Comparison of ENCODE assay signal across 10 cellular contexts in genomic region chr5:126508962-126509279, GRCh38.
DNase-seq lines count a peak whose midpoint lies in the region; ATAC-seq, FAIRE-seq and TF ChIP-seq lines count a peak whose summit lies in the region.
"Had no signal": no experiment of that assay in that cellular context is flagged by ENCODE, and none has a peak within 500 bp of the region (broad histone marks: within the 10 kb centered on the region; RNA-seq: fewer than 3 reads in every experiment).

No MANE protein-coding gene starts in this region.

- no peak overlapping the region for H3K56ac ChIP-seq in H9 (ENCODE audit: insufficient read length, low read depth, low read length)

- H3K4me1 ChIP-seq in A549: no peaks in the 10 kb centered on the region
- H3K4me1 ChIP-seq in HepG2 (ENCODE audit: insufficient read depth, low read length): peaks cover 9% of the 10 kb centered on the region; the same call in 1 of the 2 replicates
- H3K4me1 ChIP-seq in H9 (ENCODE audit: insufficient read depth, low read length): no peaks in the 10 kb centered on the region

- H3K4ac ChIP-seq in H9 (ENCODE audit: low read depth, low read length): no peak overlapping the region

- DNase-seq in A549 (ENCODE audit: low read depth in 1 of 2, low spot score in 1 of 2): no peak
- DNase-seq in Jurkat, Clone E6-1 (ENCODE audit: low read depth, low spot score): peak; percentile 18
- peak; percentile 79 for DNase-seq in astrocyte of the cerebellum (ENCODE audit: low read depth)
- DNase-seq in HepG2 (ENCODE audit: low spot score): no peak
- DNase-seq in AG08395 (ENCODE audit: low spot score): no peak
- no peak for DNase-seq in glomerular visceral epithelial cell (ENCODE audit: extremely low spot score)
- no peak for DNase-seq in H9

- no peak overlapping the region for H2BK20ac ChIP-seq in H9 (ENCODE audit: low read depth, low read length, poor library complexity, severe bottlenecking)

- TF ChIP-seq RAD21 in A549 (conservative IDR thresholded peaks at IDR 0.05 in 1 of 2, IDR thresholded peaks at IDR 0.05 in 1 of 2) (no peak), HepG2 (CRISPR knock-in tag; IDR thresholded peaks at IDR 0.05) (no peak)

- no peak overlapping the region; a peak in 1 of 6 replicates for H3K27ac ChIP-seq in A549
- no peak overlapping the region for H3K27ac ChIP-seq in HepG2 (ENCODE audit: extremely low read length, insufficient read depth, low read length)
- H3K27ac ChIP-seq in H9 (ENCODE audit: insufficient read length, low read depth, low read length): no peak overlapping the region
- H3K27ac ChIP-seq: SJSA1 had no signal

- TF ChIP-seq EP300 in A549 (IDR thresholded peaks at IDR 0.05) (no peak), HepG2 (IDR thresholded peaks at IDR 0.05; ENCODE audit: low read depth in 2 of 2, low read length in 2 of 2) (no peak), HepG2 (CRISPR knock-in tag; IDR thresholded peaks at IDR 0.05; ENCODE audit: borderline replicate concordance) (no peak)

- peaks cover 3 to 7% of the 10 kb centered on the region in 2 experiments; a peak in 2 of 4 replicates for H3K4me1 Mint-ChIP-seq in H9

- H3K36me3 Mint-ChIP-seq in H9 (ENCODE audit: insufficient read depth in 1 of 3, low read depth in 3 of 3): no peaks in the 10 kb centered on the region

- no peak overlapping the region for H3T11ph ChIP-seq in H9 (ENCODE audit: low read length)

- H3K36me3 ChIP-seq in HepG2 (replicated peaks in 1 of 2; ENCODE audit: control insufficient read depth in 1 of 2, insufficient read depth in 2 of 2, low read length in 2 of 2): no peaks in the 10 kb centered on the region
- H3K36me3 ChIP-seq: SJSA1 had no signal

- no peak overlapping the region for H3K4me3 Mint-ChIP-seq in H9
- H3K4me3 Mint-ChIP-seq: dendritic cell treated with granulocyte-macrophage colony-stimulating factor and Interleukin-4, amounts not matched to agents 40 ng/mL and 50 ng/mL, for 4 days had no signal

- no peak for TF ChIP-seq CTCF in A549 (IDR thresholded peaks at IDR 0.05)
- TF ChIP-seq CTCF in astrocyte of the cerebellum (IDR thresholded peaks at IDR 0.05; ENCODE audit: low read depth, low read length, missing control alignments): no peak
- no peak for TF ChIP-seq CTCF in HepG2 (CRISPR knock-in tag; IDR thresholded peaks at IDR 0.05)
- no peak for TF ChIP-seq CTCF in H9 (conservative IDR thresholded peaks at IDR 0.05)

- H2BK15ac ChIP-seq in H9 (ENCODE audit: low read depth, low read length): no peak overlapping the region

- no peak overlapping the region for H3K18ac ChIP-seq in H9 (ENCODE audit: insufficient read length, low read depth, low read length)

- TF ChIP-seq POLR2A in A549 (IDR thresholded peaks at IDR 0.05; ENCODE audit: low read length) (no peak), HepG2 (IDR thresholded peaks at IDR 0.05; ENCODE audit: insufficient read depth in 1 of 2, low read depth in 2 of 2, low read length in 2 of 2) (no peak)

- H2BK5ac ChIP-seq in H9 (ENCODE audit: insufficient read length, low read length): no peak overlapping the region

- no peak overlapping the region for H3K27ac Mint-ChIP-seq in H9
- H3K27ac Mint-ChIP-seq: dendritic cell treated with granulocyte-macrophage colony-stimulating factor and Interleukin-4, amounts not matched to agents 40 ng/mL and 50 ng/mL, for 4 days had no signal

- H3K27me3 ChIP-seq in HepG2 (ENCODE audit: control insufficient read depth in 1 of 2, insufficient read depth in 2 of 2, low read length in 2 of 2): no peaks in the 10 kb centered on the region
- H3K27me3 ChIP-seq in H9 (ENCODE audit: insufficient read depth, low read length): no peaks in the 10 kb centered on the region
- H3K27me3 ChIP-seq: SJSA1 had no signal

- H2BK120ac ChIP-seq in H9 (ENCODE audit: low read depth, low read length, poor library complexity, severe bottlenecking): no peak overlapping the region

- intact Hi-C loops in HepG2 (cut with micrococcal nuclease; ENCODE audit: unreplicated experiment): no loop called here

- H3K9me3 Mint-ChIP-seq in H9: no peaks in the 10 kb centered on the region
- H3K9me3 Mint-ChIP-seq: dendritic cell treated with granulocyte-macrophage colony-stimulating factor and Interleukin-4, amounts not matched to agents 40 ng/mL and 50 ng/mL, for 4 days had no signal

- H3K23me2 ChIP-seq in H9 (ENCODE audit: insufficient read length, low read depth, low read length, poor library complexity, severe bottlenecking): no peaks in the 10 kb centered on the region

- no peak overlapping the region for H2AK5ac ChIP-seq in H9 (ENCODE audit: insufficient read length, low read length)

- BruUV-seq in HepG2 (replicated peaks; lab: Mats Ljungman, UMichigan): no TSS peak

- H4K5ac ChIP-seq in H9 (ENCODE audit: insufficient read length, low read depth, low read length): no peak overlapping the region

- H3K27me3 Mint-ChIP-seq in H9 (ENCODE audit: low read depth): no peaks in the 10 kb centered on the region; the same call in 1 of the 2 replicates
- H3K27me3 Mint-ChIP-seq: dendritic cell treated with granulocyte-macrophage colony-stimulating factor and Interleukin-4, amounts not matched to agents 40 ng/mL and 50 ng/mL, for 4 days had no signal

- no peak overlapping the region for H3K23ac ChIP-seq in H9 (ENCODE audit: insufficient read length, low read depth, low read length)

- no peaks in the 10 kb centered on the region for H3K79me1 ChIP-seq in H9 (ENCODE audit: insufficient read depth, low read depth, low read length, poor library complexity, severe bottlenecking)

- no peak overlapping the region for H3K4me3 ChIP-seq in A549
- H3K4me3 ChIP-seq in Jurkat, Clone E6-1 (ENCODE audit: low read length): no peak overlapping the region
- no peak overlapping the region for H3K4me3 ChIP-seq in astrocyte of the cerebellum (ENCODE audit: low read depth, low read length)
- H3K4me3 ChIP-seq in HepG2 (replicated peaks in 1 of 3; ENCODE audit: insufficient read depth in 1 of 3, low read depth in 2 of 3, low read length in 3 of 3): no peak overlapping the region
- H3K4me3 ChIP-seq: SJSA1 had no signal

- no peak overlapping the region for H4K91ac ChIP-seq in H9 (ENCODE audit: insufficient read length, low read depth, low read length)

- no peak overlapping the region for H3K14ac ChIP-seq in H9 (ENCODE audit: insufficient read depth, low read length)

- H3K79me2 ChIP-seq in HepG2 (ENCODE audit: insufficient read depth, low read length) (no peaks in the 10 kb centered on the region), H9 (ENCODE audit: insufficient read depth, low read length) (no peaks in the 10 kb centered on the region)

- no peaks in the 10 kb centered on the region for H4K20me1 ChIP-seq in HepG2 (ENCODE audit: insufficient read depth, low read length)
- H4K20me1 ChIP-seq in H9 (ENCODE audit: control insufficient read depth, insufficient read depth, insufficient read length): no peaks in the 10 kb centered on the region

- in situ Hi-C loops in astrocyte of the cerebellum (cut with HindIII; ENCODE audit: low sequenced_read_pairs): no loop called here
- in situ Hi-C loops in HepG2 (cut with HindIII; ENCODE audit: extremely low pct_ligation_motif_present, low pct_unique_long_range_greater_than_20kb): no loop called here

- H2BK12ac ChIP-seq in H9 (ENCODE audit: insufficient read length, low read depth, low read length): no peak overlapping the region

- ATAC-seq in A549 (no peak), HepG2 (no peak), HG03045 (IDR thresholded peaks at IDR 0.05; ENCODE audit: unreplicated experiment) (no peak)

- CTCF ChIA-PET in A549 (lab: Yijun Ruan, JAX) (interaction anchor here (1.2 kb wide), 1 partner anchor 19 kb away, joined by 4 read pairs; no protein-coding TSS in a partner anchor), HepG2 (lab: Yijun Ruan, JAX; ENCODE audit: low intra/inter-chr PET ratio, low total read pairs) (no interaction called here)

- H3K9me3 ChIP-seq in A549: no peaks in the 10 kb centered on the region; the same call in 2 of the 3 replicates
- no peaks in the 10 kb centered on the region for H3K9me3 ChIP-seq in HepG2 (ENCODE audit: low read length)
- H3K9me3 ChIP-seq in H9 (ENCODE audit: control insufficient read depth, low read depth, low read length): no peaks in the 10 kb centered on the region
- H3K9me3 ChIP-seq: SJSA1 had no signal

- no peak overlapping the region for H2AFZ ChIP-seq in HepG2 (ENCODE audit: low read length)
- no peak overlapping the region for H2AFZ ChIP-seq in H9 (ENCODE audit: low read length)

- FAIRE-seq in A549 (lab: Jason Lieb, UNC) (no peak), HepG2 (lab: Jason Lieb, UNC) (no peak)

- no peak overlapping the region for H4K8ac ChIP-seq in H9 (replicated peaks; ENCODE audit: insufficient read length, low read depth, low read length)

- POLR2A ChIA-PET in A549 (lab: Yijun Ruan, JAX) (no interaction called here), HepG2 (lab: Yijun Ruan, JAX) (no interaction called here)

- H3K9ac ChIP-seq in HepG2 (ENCODE audit: insufficient read depth, low read depth, low read length) (no peak overlapping the region), H9 (ENCODE audit: extremely low read depth, insufficient read length, low read length) (no peak overlapping the region)

- peak overlapping the region; percentile 20; the same call in 1 of the 3 replicates for H3K4me2 ChIP-seq in A549
- H3K4me2 ChIP-seq in HepG2 (ENCODE audit: low read depth, low read length): peak overlapping the region; percentile 41; the same call in 1 of the 2 replicates
- H3K4me2 ChIP-seq in H9 (ENCODE audit: insufficient read depth, insufficient read length, low read length): no peak overlapping the region

TF ChIP-seq in A549, 52 proteins besides CTCF, POLR2A, EP300 and RAD21 (continues in another document):
- TF ChIP-seq ZNF302 (CRISPR knock-in tag; IDR thresholded peaks at IDR 0.05) (no peak), ELK1 (IDR thresholded peaks at IDR 0.05; ENCODE audit: low read depth, low read length) (no peak)

TF ChIP-seq in HepG2, 621 proteins besides CTCF, POLR2A, EP300 and RAD21 (continues in another document):
- TF ChIP-seq GABPA (IDR thresholded peaks at IDR 0.05; ENCODE audit: low read depth, low read length) (no peak), GABPA (CRISPR knock-in tag; IDR thresholded peaks at IDR 0.05; ENCODE audit: low read depth) (peak; percentile 27; the same call in 1 of the 2 replicates)

Comparison
In these comparisons a context has a peak if more than half of its experiments do, and no peak if none do; other contexts are left out.
1. DNase-seq: peak in Jurkat, Clone E6-1 (single experiment) and astrocyte of the cerebellum (single experiment); none in A549 (0 of 2), HepG2 (single experiment), AG08395 (single experiment), glomerular visceral epithelial cell (single experiment) and H9 (single experiment).